Comparison of ENCODE assay signal across 1 cellular context in genomic region chr5:139641116-139642080, GRCh38.
TF ChIP-seq lines count a peak whose summit lies in the region.

No MANE protein-coding gene starts in this region.

TF ChIP-seq in A549, 52 proteins besides CTCF, POLR2A, EP300 and RAD21 (continued from another document):
- TF ChIP-seq, protein P1, sequence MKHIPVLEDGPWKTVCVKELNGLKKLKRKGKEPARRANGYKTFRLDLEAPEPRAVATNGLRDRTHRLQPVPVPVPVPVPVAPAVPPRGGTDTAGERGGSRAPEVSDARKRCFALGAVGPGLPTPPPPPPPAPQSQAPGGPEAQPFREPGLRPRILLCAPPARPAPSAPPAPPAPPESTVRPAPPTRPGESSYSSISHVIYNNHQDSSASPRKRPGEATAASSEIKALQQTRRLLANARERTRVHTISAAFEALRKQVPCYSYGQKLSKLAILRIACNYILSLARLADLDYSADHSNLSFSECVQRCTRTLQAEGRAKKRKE (CRISPR knock-in tag; IDR thresholded peaks at IDR 0.05; ENCODE audit: low read depth) = no peak
- TF ChIP-seq FOSB (CRISPR knock-in tag; IDR thresholded peaks at IDR 0.05) (no peak), CEBPB (IDR thresholded peaks at IDR 0.05) (no peak)
